In the genomic region with DNA sequence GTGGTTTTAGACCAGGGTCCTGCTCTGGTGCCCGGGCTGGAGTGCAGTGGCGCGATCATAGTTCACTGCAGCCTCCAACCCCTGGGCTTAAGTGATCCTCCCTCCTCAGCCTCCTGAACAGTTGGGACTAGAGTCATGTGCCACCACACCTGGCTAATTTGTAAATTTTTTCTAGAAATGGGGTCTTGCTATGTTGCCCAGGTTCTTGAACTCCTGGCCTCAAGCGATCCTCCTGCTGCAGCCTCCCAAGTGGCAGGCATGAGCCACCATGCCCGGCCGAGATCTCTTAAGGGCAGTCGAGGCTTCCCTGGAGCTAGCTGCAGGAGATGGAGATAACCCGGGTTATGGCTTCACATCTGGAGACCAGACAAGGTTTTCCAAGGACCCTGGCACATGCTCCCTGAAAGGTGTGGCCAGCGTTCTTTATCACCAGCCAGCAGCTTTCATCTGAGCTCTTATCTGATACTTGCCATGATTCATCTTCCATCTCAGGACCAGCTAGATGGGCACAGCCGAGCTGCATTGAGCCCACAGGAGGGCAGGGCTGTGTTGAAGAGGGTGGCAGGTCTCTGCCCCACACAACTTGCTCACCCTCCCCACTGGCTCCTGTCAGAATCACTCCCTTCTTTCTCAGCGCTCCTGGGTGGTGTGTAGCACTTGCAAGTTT, we compare ENCODE assay signal across 20 cellular contexts. TPM values are rescaled to one million over a fixed set of nuclear protein-coding genes. Genes with fewer than 3 reads are reported as not detected.
DNase-seq lines count a peak whose midpoint lies in the region; ATAC-seq, FAIRE-seq and TF ChIP-seq lines count a peak whose summit lies in the region.
"Had no signal": no experiment of that assay in that cellular context is flagged by ENCODE, and none has a peak within 500 bp of the region (broad histone marks: within the 10 kb centered on the region; RNA-seq: fewer than 3 reads in every experiment).

No MANE protein-coding gene starts in this region.

- no peak overlapping the region for H3K23ac ChIP-seq in H1 (ENCODE audit: insufficient read length)

- H2AK5ac ChIP-seq in H1 (ENCODE audit: low read depth, low read length) = no peak overlapping the region

- TF ChIP-seq EP300 in H1 (IDR thresholded peaks at IDR 0.05; ENCODE audit: borderline replicate concordance in 1 of 2, low read depth in 2 of 2, low read length in 2 of 2) = no peak
- TF ChIP-seq EP300 in esophagus muscularis mucosa (IDR thresholded peaks at IDR 0.05) = no peak

- DNase-seq in HUDEP-2 (lab: John Stamatoyannopoulos, UW; ENCODE audit: unreplicated experiment in 76 of 76) (peak in 72 of 76 experiments; percentile 9 to 93 (median 68)), Peyer's patch (peak in 2 of 3 donors; percentile 56 to 63), H1 (ENCODE audit: low read depth in 1 of 2, low spot score in 2 of 2) (no peak), NCI-H510A (lab: John Stamatoyannopoulos, UW) (no peak), NCI-H2196 treated with DMSO at 0.1 percent for 48 hours (lab: John Stamatoyannopoulos, UW; ENCODE audit: unreplicated experiment) (no peak), esophagus muscularis mucosa (ENCODE audit: extremely low spot score) (no peak), anterior cingulate cortex (lab: John Stamatoyannopoulos, UW) (no peak)
- DNase-seq in stimulated activated naive B cell treated with anti-CD40 and anti-IgM and Interleukin-4, amounts not matched to agents 10 μg/mL and 1 μg/mL and 100 μg/mL, for 72 hours = no peak
- DNase-seq: DMS79 treated with DMSO at 0.1 percent for 48 hours, H9, KBM-7, MV-4-11, NCI-H1694 treated with DMSO at 0.1 percent for 48 hours, NCI-H524 treated with DMSO at 0.1 percent for 48 hours, PC-3, SW 1271 had no signal

- WGBS in H1 (ENCODE audit: extremely low coverage in 1 of 2, insufficient coverage in 1 of 2, insufficient read length in 1 of 2, insufficient replicate concordance in 2 of 2, low coverage in 1 of 2, low lambda C conversion rate in 2 of 2, missing lambda C conversion rate in 1 of 2), 2 experiments = 86% methylated on average over 9 of the region's 11 CpGs; no CpG with 5 or more reads in 1 of the 2 experiments
- WGBS in esophagus muscularis mucosa = 70% methylated on average over 11 of the region's 11 CpGs

- H4K91ac ChIP-seq in H1 (replicated peaks; ENCODE audit: insufficient read length, low read length) = no peak overlapping the region

- no peaks in the 10 kb centered on the region for H3K27me3 ChIP-seq in Peyer's patch
- no peaks in the 10 kb centered on the region for H3K27me3 ChIP-seq in H1 (replicated peaks in 1 of 4; ENCODE audit: control insufficient read depth in 3 of 4, extremely low read depth in 1 of 4, insufficient read depth in 3 of 4, low read length in 3 of 4)
- peaks cover 0 to 15% (median 0%) of the 10 kb centered on the region in 4 donors for H3K27me3 ChIP-seq in esophagus muscularis mucosa
- H3K27me3 ChIP-seq: SJSA1 had no signal

- intact Hi-C loops in esophagus muscularis mucosa (cut with DNase I) = no loop called here

- H3K27ac ChIP-seq in Peyer's patch (no peak overlapping the region), H1 (ENCODE audit: low read depth, low read length) (no peak overlapping the region), esophagus muscularis mucosa (replicated peaks in 1 of 4) (no peak overlapping the region)
- H3K27ac ChIP-seq: HL-60, SJSA1 had no signal

- H3K36me3 ChIP-seq in Peyer's patch (no peaks in the 10 kb centered on the region), H1 (ENCODE audit: control insufficient read depth in 2 of 4, insufficient read depth in 4 of 4, low read length in 3 of 4) (no peaks in the 10 kb centered on the region), esophagus muscularis mucosa (no peaks in the 10 kb centered on the region)
- H3K36me3 ChIP-seq: SJSA1 had no signal

- H3K79me1 ChIP-seq in H1 (ENCODE audit: low read depth, low read length) = no peaks in the 10 kb centered on the region

- H3K27ac Mint-ChIP-seq in stimulated activated naive B cell treated with anti-CD40 and anti-IgM and Interleukin-4, amounts not matched to agents 10 μg/mL and 1 μg/mL and 100 μg/mL, for 72 hours = peak overlapping the region; percentile 43
- H3K27ac Mint-ChIP-seq: B cell had no signal

- H3K79me2 ChIP-seq in H1 (ENCODE audit: control insufficient read depth in 1 of 2, insufficient read depth in 2 of 2, low read length in 2 of 2) = no peaks in the 10 kb centered on the region

- no peak overlapping the region for H2BK120ac ChIP-seq in H1 (replicated peaks; ENCODE audit: low read depth, low read length)

- TF ChIP-seq CTCF in Peyer's patch (IDR thresholded peaks at IDR 0.05) (no peak), H1 (IDR thresholded peaks at IDR 0.05; ENCODE audit: control extremely low read depth in 1 of 3, insufficient read depth in 1 of 3, low read depth in 1 of 3, low read length in 3 of 3) (no peak), esophagus muscularis mucosa (IDR thresholded peaks at IDR 0.05) (no peak)

- H2AFZ ChIP-seq in H1 (ENCODE audit: low read length) = no peak overlapping the region

- no peaks in the 10 kb centered on the region for H3K9me3 ChIP-seq in Peyer's patch
- H3K9me3 ChIP-seq in H1 (ENCODE audit: insufficient read depth in 2 of 2, low read depth in 1 of 2, low read length in 1 of 2) = no peaks in the 10 kb centered on the region
- no peaks in the 10 kb centered on the region for H3K9me3 ChIP-seq in esophagus muscularis mucosa
- H3K9me3 ChIP-seq: SJSA1 had no signal

- H3K4me1 ChIP-seq in Peyer's patch (no peaks in the 10 kb centered on the region), H1 (replicated peaks in 1 of 4; ENCODE audit: control insufficient read depth in 3 of 4, insufficient read depth in 4 of 4, low read length in 3 of 4) (no peaks in the 10 kb centered on the region; a peak in 1 of 7 replicates), esophagus muscularis mucosa (no peaks in the 10 kb centered on the region)
- H3K4me1 ChIP-seq: SJSA1 had no signal

- no peak overlapping the region for H4K5ac ChIP-seq in H1 (ENCODE audit: insufficient read length, low read depth, low read length)

- no peak overlapping the region for H3K4ac ChIP-seq in H1 (replicated peaks; ENCODE audit: insufficient read length, low read depth, low read length)

- no peak for FAIRE-seq in H1 (lab: Jason Lieb, UNC)
- FAIRE-seq: HTR-8/SVneo had no signal

- H3K4me3 Mint-ChIP-seq in stimulated activated naive B cell treated with anti-CD40 and anti-IgM and Interleukin-4, amounts not matched to agents 10 μg/mL and 1 μg/mL and 100 μg/mL, for 72 hours = no peak overlapping the region
- H3K4me3 Mint-ChIP-seq: B cell, H9 had no signal

- H2BK12ac ChIP-seq in H1 (ENCODE audit: low read depth, low read length) = no peak overlapping the region

- H3K23me2 ChIP-seq in H1 (ENCODE audit: low read depth, low read length) = no peaks in the 10 kb centered on the region

- H3K27me3 Mint-ChIP-seq in stimulated activated naive B cell treated with anti-CD40 and anti-IgM and Interleukin-4, amounts not matched to agents 10 μg/mL and 1 μg/mL and 100 μg/mL, for 72 hours = peaks cover 13 to 14% of the 10 kb centered on the region in 2 donors

- no peak overlapping the region for H3K4me2 ChIP-seq in H1 (ENCODE audit: insufficient read depth in 1 of 2, low read depth in 2 of 2, low read length in 2 of 2)

- H3K4me3 ChIP-seq in Peyer's patch = no peak overlapping the region
- H3K4me3 ChIP-seq in H1 (ENCODE audit: extremely low read depth in 1 of 4, insufficient read depth in 2 of 4, low read depth in 3 of 4, low read length in 4 of 4) = no peak overlapping the region
- H3K4me3 ChIP-seq in esophagus muscularis mucosa = no peak overlapping the region
- H3K4me3 ChIP-seq: SJSA1 had no signal

- H4K20me1 ChIP-seq in H1 (replicated peaks in 1 of 2; ENCODE audit: control insufficient read depth in 1 of 2, insufficient read depth in 2 of 2, low read length in 2 of 2) = no peaks in the 10 kb centered on the region

- H2BK20ac ChIP-seq in H1 (ENCODE audit: low read length) = no peak overlapping the region

- TF ChIP-seq POLR2A in Peyer's patch (IDR thresholded peaks at IDR 0.05) (no peak), H1 (IDR thresholded peaks at IDR 0.05; ENCODE audit: control extremely low read depth in 1 of 2, low read depth in 2 of 2, low read length in 2 of 2) (no peak), esophagus muscularis mucosa (IDR thresholded peaks at IDR 0.05; ENCODE audit: low read depth) (no peak)

- ATAC-seq in stimulated activated naive B cell treated with anti-CD40 and anti-IgM and Interleukin-4, amounts not matched to agents 10 μg/mL and 1 μg/mL and 100 μg/mL, for 72 hours (replicated peaks) = no peak
- ATAC-seq: PC-3 had no signal

- H4K8ac ChIP-seq in H1 (ENCODE audit: extremely low read depth, insufficient read depth, low read length) = peak overlapping the region; percentile 51

- POLR2A ChIA-PET in H1 (lab: Charles Lee; ENCODE audit: partially characterized antibody) = interaction anchor here (0.7 to 1.3 kb wide), 2 partner anchors 11 to 430 kb away, joined by 3 read pairs; no protein-coding TSS in a partner anchor

- no peak overlapping the region for H3K56ac ChIP-seq in H1 (replicated peaks; ENCODE audit: insufficient read length, low read depth, low read length)

- CTCF ChIA-PET in H1 (lab: Charles Lee; ENCODE audit: partially characterized antibody) = interaction anchor here (0.6 to 3.9 kb wide), 22 partner anchors 8 to 354 kb away, joined by 3 to 18 read pairs (median 4); no protein-coding TSS in a partner anchor

- no peak overlapping the region for H3K18ac ChIP-seq in H1 (ENCODE audit: extremely low read depth, low read length)

- no peaks in the 10 kb centered on the region for H3K36me3 Mint-ChIP-seq in stimulated activated naive B cell treated with anti-CD40 and anti-IgM and Interleukin-4, amounts not matched to agents 10 μg/mL and 1 μg/mL and 100 μg/mL, for 72 hours

- no peak overlapping the region for H3K9ac ChIP-seq in H1 (replicated peaks in 1 of 4; ENCODE audit: extremely low read depth in 1 of 4, low read depth in 3 of 4, low read length in 3 of 4)

- no peak overlapping the region for H2BK5ac ChIP-seq in H1 (ENCODE audit: low read depth, low read length)

- no peaks in the 10 kb centered on the region for H3K9me3 Mint-ChIP-seq in stimulated activated naive B cell treated with anti-CD40 and anti-IgM and Interleukin-4, amounts not matched to agents 10 μg/mL and 1 μg/mL and 100 μg/mL, for 72 hours
- H3K9me3 Mint-ChIP-seq: H9 had no signal

- no peak overlapping the region for H3K14ac ChIP-seq in H1 (ENCODE audit: insufficient read length)

- no peak for TF ChIP-seq RAD21 in H1 (IDR thresholded peaks at IDR 0.05 in 1 of 2, conservative IDR thresholded peaks at IDR 0.05 in 1 of 2; ENCODE audit: low read depth in 2 of 2, low read length in 2 of 2)

- no peak overlapping the region for H2BK15ac ChIP-seq in H1 (ENCODE audit: low read length)

- peaks cover 8 to 11% of the 10 kb centered on the region in 2 donors for H3K4me1 Mint-ChIP-seq in stimulated activated naive B cell treated with anti-CD40 and anti-IgM and Interleukin-4, amounts not matched to agents 10 μg/mL and 1 μg/mL and 100 μg/mL, for 72 hours

RNA-seq across cellular contexts. Expression of gene SCNN1B, which starts 28.6 kb away (rescaled TPM):
- total RNA-seq in Peyer's patch (1 to 10 TPM in 3 of 4 donors, not detected in 1; 4.3 to 9.6 (median 6.6) TPM), esophagus muscularis mucosa (1 to 10 TPM; 1.2 to 4.2 (median 4.0) TPM)
- 0.95 TPM in 1 of 2 replicates, not detected in the other for total RNA-seq in H1 (2021; fragmentation: NEBNext Ultra II Directional; extraction: Animal tissue kit (Norgen Biotek cat#: 25700))
- 0.20 and 0.25 TPM in 2 replicates for polyA plus RNA-seq in H1 (2011; rRNA removed)
- 0.26 TPM for polyA plus RNA-seq in H1 (2011; cell fraction: cytosol; rRNA removed)
- 0.31 TPM for polyA plus RNA-seq in H1 (2011; cell fraction: nucleus; rRNA removed)
- polyA plus RNA-seq in H1 (2012, experiment 1 of 2) = 0.25 to 0.36 TPM in 2 of 4 replicates, not detected in the others
- polyA plus RNA-seq in H1 (2012, experiment 2 of 2) = 0.18 TPM
- 0.26 TPM for polyA plus RNA-seq in H1 (2013, experiment 1 of 2)
- 0.35 TPM for polyA plus RNA-seq in H1 (2013, experiment 2 of 2)
- 0.24 and 0.60 TPM in 2 replicates for polyA minus RNA-seq in H1 (2011; rRNA and poly(A)+ RNA removed)
- polyA minus RNA-seq in H1 (2011; cell fraction: cytosol; rRNA and poly(A)+ RNA removed) = not detected
- polyA minus RNA-seq in H1 (2011; cell fraction: nucleus; rRNA and poly(A)+ RNA removed) = not detected
- total RNA-seq: B cell, SJSA1 had no signal

Comparison
In these comparisons a context has a peak if more than half of its experiments do, and no peak if none do; other contexts are left out.
1. DNase-seq: peak in HUDEP-2 (72 of 76) and Peyer's patch (2 of 3); none in H1 (0 of 2), stimulated activated naive B cell treated with anti-CD40 and anti-IgM and Interleukin-4, amounts not matched to agents 10 μg/mL and 1 μg/mL and 100 μg/mL, for 72 hours (single experiment), NCI-H510A (single experiment), NCI-H2196 treated with DMSO at 0.1 percent for 48 hours (single experiment), esophagus muscularis mucosa (single experiment) and anterior cingulate cortex (0 of 58).